ENCODE assay signal across 17 cellular contexts in genomic region chr16:25626172-25626571, GRCh38.
"Had no signal": no experiment of that assay in that cellular context is flagged by ENCODE, and none has a peak within 500 bp of the region (broad histone marks: within the 10 kb centered on the region; RNA-seq: fewer than 3 reads in every experiment).

No MANE protein-coding gene starts in this region.

- H3K36me3 ChIP-seq: gastrocnemius medialis, left ventricle myocardium inferior, suprapubic skin, transverse colon had no signal

- H3K27ac ChIP-seq: epithelial cell of prostate, gastrocnemius medialis, left ventricle myocardium inferior, skin epidermis, suprapubic skin, transverse colon had no signal

- DNase-seq: activated CD4-positive, alpha-beta memory T cell treated with anti-CD3 and anti-CD28 coated beads for 36 hours; activated T-cell treated with anti-CD3 and anti-CD28 coated beads for 4 hours; amniotic stem cell; dermis blood vessel endothelial cell; effector memory CD8-positive, alpha-beta T cell; gastrocnemius medialis; head of caudate nucleus; left ventricle myocardium inferior; occipital lobe; right cardiac atrium; stimulated activated CD4-positive, alpha-beta T cell treated with anti-CD3 and anti-CD28 coated beads, Interleukin-15, amount 100 ng/mL, for 24 hours; stimulated activated CD4-positive, alpha-beta T cell treated with anti-CD3 and anti-CD28 coated beads, Interleukin-2, amount 100 ng/mL, for 48 hours; stimulated activated naive CD8-positive, alpha-beta T cell treated with anti-CD3 and anti-CD28 coated beads, Interleukin-15, amount 100 ng/mL, for 72 hours; transverse colon had no signal

- H3K4me3 ChIP-seq: gastrocnemius medialis, left ventricle myocardium inferior, skin epidermis, suprapubic skin, transverse colon had no signal

- ATAC-seq: effector memory CD8-positive, alpha-beta T cell; gastrocnemius medialis; right cardiac atrium; stimulated activated naive CD8-positive, alpha-beta T cell treated with anti-CD3 and anti-CD28 coated beads, Interleukin-15, amount 100 ng/mL, for 72 hours had no signal

- H3K4me1 ChIP-seq: gastrocnemius medialis, left ventricle myocardium inferior, suprapubic skin, transverse colon had no signal

- H3K9me3 ChIP-seq: gastrocnemius medialis, suprapubic skin had no signal

- H3K27me3 ChIP-seq: gastrocnemius medialis, suprapubic skin, transverse colon had no signal
